In genomic region chr12:13350381-13350780, GRCh38 we compare ENCODE assay signal across 2 cellular contexts.
TF ChIP-seq lines count a peak whose summit lies in the region.

No MANE protein-coding gene starts in this region.

TF ChIP-seq in A549, 52 proteins besides CTCF, POLR2A, EP300 and RAD21:
- TF ChIP-seq SMC3 (IDR thresholded peaks at IDR 0.05) (no peak), E2F6 (IDR thresholded peaks at IDR 0.05; ENCODE audit: borderline replicate concordance, low read depth) (no peak), MAFK (IDR thresholded peaks at IDR 0.05; ENCODE audit: partially characterized antibody) (peak; percentile 80)

TF ChIP-seq in IMR-90, 13 proteins besides CTCF, POLR2A, EP300 and RAD21:
- peak; percentile 25; the same call in 1 of the 2 replicates for TF ChIP-seq MAFK (IDR thresholded peaks at IDR 0.05; ENCODE audit: low read depth, low read length)
- TF ChIP-seq RCOR1 (IDR thresholded peaks at IDR 0.05; ENCODE audit: insufficient replicate concordance, low read length), result no peak
- TF ChIP-seq RFX5 (IDR thresholded peaks at IDR 0.05; ENCODE audit: low read depth, low read length), result no peak
TF ChIP-seq in IMR-90: peak in this region for 1.
